Comparison of ENCODE assay signal across 2 cellular contexts in genomic region chrX:65948103-65948502, GRCh38.
TF ChIP-seq lines count a peak whose summit lies in the region.

No MANE protein-coding gene starts in this region.

TF ChIP-seq in A549, 52 proteins besides CTCF, POLR2A, EP300 and RAD21 (continued from another document):
- TF ChIP-seq PBX3 (IDR thresholded peaks at IDR 0.05) = no peak
- TF ChIP-seq CHD4 (IDR thresholded peaks at IDR 0.05; ENCODE audit: borderline replicate concordance) = no peak
- TF ChIP-seq EHF (CRISPR knock-in tag; IDR thresholded peaks at IDR 0.05) = no peak
- no peak for TF ChIP-seq MAFK (IDR thresholded peaks at IDR 0.05; ENCODE audit: partially characterized antibody)
- no peak for TF ChIP-seq SMC3 (IDR thresholded peaks at IDR 0.05)
- TF ChIP-seq CHD2 (IDR thresholded peaks at IDR 0.05; ENCODE audit: low read length, partially characterized antibody) = no peak
- no peak for TF ChIP-seq ESRRA (IDR thresholded peaks at IDR 0.05; ENCODE audit: borderline replicate concordance, low read length)
- no peak for TF ChIP-seq ELK1 (IDR thresholded peaks at IDR 0.05; ENCODE audit: low read depth, low read length)

TF ChIP-seq in WTC11, 78 proteins besides CTCF, POLR2A, EP300 and RAD21 (continued from another document):
- no peak for TF ChIP-seq AR (CRISPR knock-in tag; IDR thresholded peaks at IDR 0.05)
